In the genomic region with DNA sequence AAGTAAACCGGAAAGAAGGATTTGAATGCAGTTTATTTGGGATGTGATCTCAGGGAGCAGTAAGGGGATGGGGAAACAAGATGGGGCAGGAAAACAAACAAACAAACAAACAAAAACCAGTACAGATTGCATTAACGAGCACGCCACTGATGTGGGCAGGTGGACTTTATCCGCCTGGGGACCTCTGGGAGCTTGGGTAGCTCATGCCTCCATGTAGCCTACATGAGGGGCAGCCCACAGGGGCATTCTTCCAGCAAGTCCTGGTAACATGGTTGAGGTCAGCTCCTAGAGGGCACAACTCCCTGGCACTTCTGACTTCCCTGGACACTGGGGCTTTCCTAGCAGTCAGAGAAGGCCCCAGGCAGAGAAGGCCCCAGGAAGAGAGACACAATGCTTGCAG, we compare ENCODE assay signal across 28 cellular contexts.
"Had no signal": no experiment of that assay in that cellular context is flagged by ENCODE, and none has a peak within 500 bp of the region (broad histone marks: within the 10 kb centered on the region; RNA-seq: fewer than 3 reads in every experiment).

No MANE protein-coding gene starts in this region.

- DNase-seq: natural killer cell; occipital lobe; ovary; posterior cingulate gyrus; psoas muscle; right cardiac atrium; right lobe of liver; sigmoid colon; stimulated activated CD4-positive, alpha-beta T cell treated with anti-CD3 and anti-CD28 coated beads, Interleukin-15, amount 100 ng/mL, for 24 hours; stimulated activated CD4-positive, alpha-beta T cell treated with anti-CD3 and anti-CD28 coated beads, Interleukin-2, amount 100 ng/mL, for 24 hours; stimulated activated CD4-positive, alpha-beta T cell treated with anti-CD3 and anti-CD28 coated beads, Interleukin-2, amount 100 ng/mL, for 48 hours; stimulated activated CD4-positive, alpha-beta T cell treated with anti-CD3 and anti-CD28 coated beads, Interleukin-4, amount 100 ng/mL, for 24 hours; stimulated activated naive B cell treated with anti-CD40 and anti-IgM and Interleukin-4, amounts not matched to agents 10 μg/mL and 1 μg/mL and 100 μg/mL, for 72 hours; stimulated activated naive CD4-positive, alpha-beta T cell treated with Interleukin-2 at 50 U/mL for 16 hours; stomach; tibial artery; transverse colon had no signal

- H3K9me3 ChIP-seq: ovary, right lobe of liver, sigmoid colon, thoracic aorta, transverse colon, vagina had no signal

- H3K27ac ChIP-seq: neural progenitor cell, ovary, parathyroid adenoma, psoas muscle, right lobe of liver, sigmoid colon, stomach, thoracic aorta, transverse colon, vagina had no signal

- H3K27me3 ChIP-seq: neural progenitor cell, ovary, right lobe of liver, sigmoid colon, stomach, tibial artery, transverse colon, vagina had no signal

- H3K4me1 ChIP-seq: neural progenitor cell, parathyroid adenoma, sigmoid colon, vagina had no signal

- H3K4me3 Mint-ChIP-seq: natural killer cell; nephron; neural progenitor cell; stimulated activated effector memory CD8-positive, alpha-beta T cell treated with anti-CD3 and anti-CD28 coated beads, Interleukin-12 subunit alpha, Interleukin-12 subunit beta, amount 100 ng/mL, for 72 hours; stimulated activated naive B cell treated with anti-CD40 and anti-IgM and Interleukin-4, amounts not matched to agents 10 μg/mL and 1 μg/mL and 100 μg/mL, for 72 hours; stimulated activated naive CD8-positive, alpha-beta T cell treated with anti-CD3 and anti-CD28 coated beads, Interleukin-15, Interleukin-2, amounts not matched to agents 100 ng/mL and 50 ng/mL, for 24 hours; type B pancreatic cell had no signal

- H3K4me1 Mint-ChIP-seq: natural killer cell; stimulated activated effector memory CD8-positive, alpha-beta T cell treated with anti-CD3 and anti-CD28 coated beads, Interleukin-12 subunit alpha, Interleukin-12 subunit beta, amount 100 ng/mL, for 72 hours; stimulated activated naive B cell treated with anti-CD40 and anti-IgM and Interleukin-4, amounts not matched to agents 10 μg/mL and 1 μg/mL and 100 μg/mL, for 72 hours had no signal

- H2AFZ ChIP-seq: neural progenitor cell, parathyroid adenoma had no signal

- H3K36me3 Mint-ChIP-seq: natural killer cell; neural progenitor cell; stimulated activated effector memory CD8-positive, alpha-beta T cell treated with anti-CD3 and anti-CD28 coated beads, Interleukin-12 subunit alpha, Interleukin-12 subunit beta, amount 100 ng/mL, for 72 hours; stimulated activated naive B cell treated with anti-CD40 and anti-IgM and Interleukin-4, amounts not matched to agents 10 μg/mL and 1 μg/mL and 100 μg/mL, for 72 hours; type B pancreatic cell had no signal

- H3K9me3 Mint-ChIP-seq: natural killer cell; stimulated activated effector memory CD8-positive, alpha-beta T cell treated with anti-CD3 and anti-CD28 coated beads, Interleukin-12 subunit alpha, Interleukin-12 subunit beta, amount 100 ng/mL, for 72 hours; stimulated activated naive CD8-positive, alpha-beta T cell treated with anti-CD3 and anti-CD28 coated beads, Interleukin-15, Interleukin-2, amounts not matched to agents 100 ng/mL and 50 ng/mL, for 24 hours had no signal

- H3K36me3 ChIP-seq: neural progenitor cell, ovary, right lobe of liver, sigmoid colon, stomach, thoracic aorta, tibial artery, transverse colon, vagina had no signal

- H3K27ac Mint-ChIP-seq: natural killer cell; nephron; neural progenitor cell; progenitor cell of endocrine pancreas; stimulated activated effector memory CD8-positive, alpha-beta T cell treated with anti-CD3 and anti-CD28 coated beads, Interleukin-12 subunit alpha, Interleukin-12 subunit beta, amount 100 ng/mL, for 72 hours; stimulated activated naive B cell treated with anti-CD40 and anti-IgM and Interleukin-4, amounts not matched to agents 10 μg/mL and 1 μg/mL and 100 μg/mL, for 72 hours; stimulated activated naive CD8-positive, alpha-beta T cell treated with anti-CD3 and anti-CD28 coated beads, Interleukin-15, Interleukin-2, amounts not matched to agents 100 ng/mL and 50 ng/mL, for 24 hours; type B pancreatic cell had no signal

- H3K27me3 Mint-ChIP-seq: progenitor cell of endocrine pancreas had no signal

- H3K9ac ChIP-seq: neural progenitor cell, parathyroid adenoma had no signal

- FAIRE-seq: small intestine, urothelium cell line had no signal

- H3K4me2 ChIP-seq: neural progenitor cell had no signal

- H3K4me3 ChIP-seq: neural progenitor cell, ovary, psoas muscle, right lobe of liver, sigmoid colon, stomach, thoracic aorta, tibial artery, transverse colon, vagina had no signal

- ATAC-seq: natural killer cell; psoas muscle; right cardiac atrium; right lobe of liver; stimulated activated effector memory CD8-positive, alpha-beta T cell treated with anti-CD3 and anti-CD28 coated beads, Interleukin-12 subunit alpha, Interleukin-12 subunit beta, amount 100 ng/mL, for 72 hours; stimulated activated naive B cell treated with anti-CD40 and anti-IgM and Interleukin-4, amounts not matched to agents 10 μg/mL and 1 μg/mL and 100 μg/mL, for 72 hours had no signal

- H3K79me2 ChIP-seq: parathyroid adenoma had no signal
